In genomic region chr6:77292564-77293546, GRCh38 we compare ENCODE assay signal across 12 cellular contexts.
A peak's percentile ranks its signal among the peaks of the same experiment; 100 is the strongest.
DNase-seq lines count a peak whose midpoint lies in the region; ATAC-seq and TF ChIP-seq lines count a peak whose summit lies in the region.
"Had no signal": no experiment of that assay in that cellular context is flagged by ENCODE, and none has a peak within 500 bp of the region (broad histone marks: within the 10 kb centered on the region; RNA-seq: fewer than 3 reads in every experiment).

No MANE protein-coding gene starts in this region.

- H3K9me3 ChIP-seq in SJSA1 (replicated peaks) (no peaks in the 10 kb centered on the region), uterus (no peaks in the 10 kb centered on the region)

- H3K4me1 ChIP-seq in SJSA1 (replicated peaks) (peaks cover 38% of the 10 kb centered on the region), uterus (no peaks in the 10 kb centered on the region)

- peaks cover 1 to 5% of the 10 kb centered on the region in 2 donors for H3K9me3 Mint-ChIP-seq in effector memory CD8-positive, alpha-beta T cell

- TF ChIP-seq POLR2A in erythroblast (IDR thresholded peaks at IDR 0.05; ENCODE audit: low read length), result no peak
- no peak for TF ChIP-seq POLR2A in uterus (IDR thresholded peaks at IDR 0.05)

- H3K36me3 ChIP-seq in SJSA1 (no peaks in the 10 kb centered on the region), uterus (no peaks in the 10 kb centered on the region)

- DNase-seq in GF-D8 (lab: John Stamatoyannopoulos, UW) (peak; percentile 86), SJSA1 (ENCODE audit: low read depth in 1 of 2, low spot score in 2 of 2) (peak; percentile 49 to 94), erythroblast (lab: John Stamatoyannopoulos, UW) (peak; percentile 35 to 73), pulmonary artery endothelial cell (ENCODE audit: low read depth, low spot score) (peak; percentile 91), SIG-M5 (lab: John Stamatoyannopoulos, UW) (no peak), uterus (no peak)
- DNase-seq in stimulated activated CD4-positive, alpha-beta T cell treated with anti-CD3 and anti-CD28 coated beads, Interleukin-4, amount 100 ng/mL, for 4 hours, result no peak
- DNase-seq in effector memory CD8-positive, alpha-beta T cell, result no peak
- DNase-seq: activated CD8-positive, alpha-beta memory T cell treated with anti-CD3 and anti-CD28 coated beads, Interleukin-2, amount 10 ng/mL, durations not matched to agents 7 days and 5 days; stimulated activated CD4-positive, alpha-beta T cell treated with anti-CD3 and anti-CD28 coated beads, Interleukin-15, amount 100 ng/mL, for 24 hours; substantia nigra had no signal

- no peak overlapping the region for H3K27ac Mint-ChIP-seq in effector memory CD8-positive, alpha-beta T cell
- H3K27ac Mint-ChIP-seq: activated CD8-positive, alpha-beta memory T cell treated with anti-CD3 and anti-CD28 coated beads, Interleukin-2, amount 10 ng/mL, durations not matched to agents 7 days and 5 days had no signal

- H3K36me3 Mint-ChIP-seq in effector memory CD8-positive, alpha-beta T cell (ENCODE audit: insufficient read depth), result no peaks in the 10 kb centered on the region
- H3K36me3 Mint-ChIP-seq: activated CD8-positive, alpha-beta memory T cell treated with anti-CD3 and anti-CD28 coated beads, Interleukin-2, amount 10 ng/mL, durations not matched to agents 7 days and 5 days had no signal

- H3K4me3 ChIP-seq in SJSA1 (no peak overlapping the region), uterus (no peak overlapping the region)
- H3K4me3 ChIP-seq: coronary artery had no signal

- intact Hi-C loops in uterus (cut with DNase I; ENCODE audit: low total_unique reads), result no loop called here

- peak overlapping the region; percentile 99 for H3K27ac ChIP-seq in SJSA1
- no peak overlapping the region for H3K27ac ChIP-seq in uterus
- H3K27ac ChIP-seq: coronary artery had no signal

- TF ChIP-seq CTCF in uterus (IDR thresholded peaks at IDR 0.05), result no peak

- no peak overlapping the region for H3K4me3 Mint-ChIP-seq in effector memory CD8-positive, alpha-beta T cell
- H3K4me3 Mint-ChIP-seq: activated CD8-positive, alpha-beta memory T cell treated with anti-CD3 and anti-CD28 coated beads, Interleukin-2, amount 10 ng/mL, durations not matched to agents 7 days and 5 days had no signal

- H3K4me1 Mint-ChIP-seq in effector memory CD8-positive, alpha-beta T cell (ENCODE audit: low read depth in 2 of 2), result no peaks in the 10 kb centered on the region
- H3K4me1 Mint-ChIP-seq: activated CD8-positive, alpha-beta memory T cell treated with anti-CD3 and anti-CD28 coated beads, Interleukin-2, amount 10 ng/mL, durations not matched to agents 7 days and 5 days had no signal

- H3K27me3 ChIP-seq in SJSA1 (replicated peaks) (no peaks in the 10 kb centered on the region), uterus (no peaks in the 10 kb centered on the region)

- no peaks in the 10 kb centered on the region for H3K27me3 Mint-ChIP-seq in effector memory CD8-positive, alpha-beta T cell
- H3K27me3 Mint-ChIP-seq: activated CD8-positive, alpha-beta memory T cell treated with anti-CD3 and anti-CD28 coated beads, Interleukin-2, amount 10 ng/mL, durations not matched to agents 7 days and 5 days had no signal

- no peak for ATAC-seq in effector memory CD8-positive, alpha-beta T cell (replicated peaks)
- ATAC-seq: activated CD8-positive, alpha-beta memory T cell treated with anti-CD3 and anti-CD28 coated beads, Interleukin-2, amount 10 ng/mL, durations not matched to agents 7 days and 5 days had no signal

Comparison
In these comparisons a context has a peak if more than half of its experiments do, and no peak if none do; other contexts are left out.
1. DNase-seq: peak in GF-D8 (single experiment), SJSA1 (2 of 2), erythroblast (2 of 2) and pulmonary artery endothelial cell (single experiment); none in SIG-M5 (single experiment), stimulated activated CD4-positive, alpha-beta T cell treated with anti-CD3 and anti-CD28 coated beads, Interleukin-4, amount 100 ng/mL, for 4 hours (0 of 2), uterus (0 of 2) and effector memory CD8-positive, alpha-beta T cell (0 of 3).